Comparison of ENCODE assay signal across 8 cellular contexts in genomic region chr1:27102707-27103468, GRCh38. TPM values are rescaled to one million over a fixed set of nuclear protein-coding genes. Genes with fewer than 3 reads are reported as not detected.
DNase-seq lines count a peak whose midpoint lies in the region; ATAC-seq and TF ChIP-seq lines count a peak whose summit lies in the region.

No MANE protein-coding gene starts in this region.

- BruUV-seq in Panc1 (replicated peaks; lab: Mats Ljungman, UMichigan) = no TSS peak

- H2AFZ ChIP-seq in osteoblast (ENCODE audit: low read length) = no peak overlapping the region

- H3K36me3 ChIP-seq in CD8-positive, alpha-beta T cell (ENCODE audit: insufficient read depth, low read length) = no peaks in the 10 kb centered on the region
- H3K36me3 ChIP-seq in Panc1 (ENCODE audit: control insufficient read depth, insufficient read depth, low read length) (no peaks in the 10 kb centered on the region), osteoblast (ENCODE audit: insufficient read depth, low read length) (peaks cover 6% of the 10 kb centered on the region), tibial nerve (peaks cover 0 to 39% (median 0%) of the 10 kb centered on the region in 3 donors)

- H3K9me3 ChIP-seq in CD8-positive, alpha-beta T cell (ENCODE audit: low read length) = no peaks in the 10 kb centered on the region
- H3K9me3 ChIP-seq in Panc1 (ENCODE audit: control insufficient read depth, insufficient read depth, low read depth, low read length) (no peaks in the 10 kb centered on the region), osteoblast (ENCODE audit: low read depth, low read length) (no peaks in the 10 kb centered on the region), tibial nerve (no peaks in the 10 kb centered on the region)

- CTCF ChIA-PET in CD8-positive, alpha-beta T cell (lab: Charles Lee) = interaction anchor here (0.6 to 19.1 kb wide), 46 partner anchors 9 to 464 kb away, joined by 3 to 303 read pairs (median 5); partner anchors contain the start of gene SLC9A1
- CTCF ChIA-PET in Panc1 (lab: Charles Lee) = interaction anchor here (0.6 to 7.8 kb wide), 7 partner anchors 40 to 193 kb away, joined by 3 to 151 read pairs (median 6); no protein-coding TSS in a partner anchor

- in situ Hi-C loops in Panc1 (cut with HindIII; ENCODE audit: low pct_unique_long_range_greater_than_20kb, low sequenced_read_pairs) = no loop called here

- TF ChIP-seq POLR2A in tibial nerve (IDR thresholded peaks at IDR 0.05) = no peak

- H3K36me3 Mint-ChIP-seq in CD8-positive, alpha-beta T cell = peaks cover 44% of the 10 kb centered on the region
- peaks cover 7% of the 10 kb centered on the region for H3K36me3 Mint-ChIP-seq in activated T-helper 1 cell treated with anti-CD3 and anti-CD28 coated beads, Interleukin-12 subunit alpha, Interleukin-12 subunit beta, Interleukin-2, Interleukin-4 antibody, amounts not matched to agents 30 ng/mL and 10 ng/mL and 1 ng/mL, durations not matched to agents 14 hours and 24 hours and 36 hours (ENCODE audit: low read depth)

- WGBS in tibial nerve, 2 donors = 41 to 42% methylated on average over 14 to 15 of the region's 15 CpGs

- TF ChIP-seq CTCF in CD8-positive, alpha-beta T cell (IDR thresholded peaks at IDR 0.05) = peak; percentile 89
- peak; percentile 97 for TF ChIP-seq CTCF in Panc1 (IDR thresholded peaks at IDR 0.05)
- TF ChIP-seq CTCF in fibroblast of villous mesenchyme (IDR thresholded peaks at IDR 0.05; ENCODE audit: insufficient read depth, low read depth, low read length) = peak; percentile 96
- TF ChIP-seq CTCF in osteoblast (IDR thresholded peaks at IDR 0.05; ENCODE audit: extremely low read depth, low read depth, low read length) = peak; percentile 92
- peak; percentile 92 to 98 (median 95) for TF ChIP-seq CTCF in tibial nerve (IDR thresholded peaks at IDR 0.05)

- intact Hi-C loops in CD8-positive, alpha-beta T cell (cut with DNase I, micrococcal nuclease) = loop anchor here (1.0 to 5.0 kb wide), 4 partner anchors 95 to 294 kb away; no protein-coding TSS in a partner anchor
- intact Hi-C loops in Panc1 (cut with micrococcal nuclease; ENCODE audit: unreplicated experiment) = loop anchor here (1.0 kb wide), 1 partner anchor 181 kb away; no protein-coding TSS in a partner anchor
- intact Hi-C loops in activated T-helper 1 cell treated with anti-CD3 and anti-CD28 coated beads, Interleukin-12 subunit alpha, Interleukin-12 subunit beta, Interleukin-2, Interleukin-4 antibody, amounts not matched to agents 30 ng/mL and 10 ng/mL and 1 ng/mL, durations not matched to agents 14 hours and 24 hours and 36 hours (cut with micrococcal nuclease) = loop anchor here (1.0 to 2.0 kb wide), 3 partner anchors 52 to 181 kb away; partner anchors contain the start of gene SLC9A1

- no peak overlapping the region for H3K27ac ChIP-seq in CD8-positive, alpha-beta T cell (ENCODE audit: low read depth, low read length)
- no peak overlapping the region for H3K27ac ChIP-seq in Panc1 (ENCODE audit: low read length)
- no peak overlapping the region for H3K27ac ChIP-seq in osteoblast (ENCODE audit: low read depth, low read length)
- H3K27ac ChIP-seq in tibial nerve = no peak overlapping the region

- POLR2A ChIA-PET in CD8-positive, alpha-beta T cell (lab: Charles Lee) = interaction anchor here (1.5 kb wide), 1 partner anchor 181 kb away, joined by 4 read pairs; no protein-coding TSS in a partner anchor
- POLR2A ChIA-PET in Panc1 (lab: Charles Lee) = no interaction called here

- H3K27me3 Mint-ChIP-seq in CD8-positive, alpha-beta T cell (ENCODE audit: low read depth) = no peaks in the 10 kb centered on the region
- no peaks in the 10 kb centered on the region for H3K27me3 Mint-ChIP-seq in activated T-helper 1 cell treated with anti-CD3 and anti-CD28 coated beads, Interleukin-12 subunit alpha, Interleukin-12 subunit beta, Interleukin-2, Interleukin-4 antibody, amounts not matched to agents 30 ng/mL and 10 ng/mL and 1 ng/mL, durations not matched to agents 14 hours and 24 hours and 36 hours (ENCODE audit: insufficient read depth)

- peaks cover 8% of the 10 kb centered on the region for H3K4me1 Mint-ChIP-seq in CD8-positive, alpha-beta T cell (ENCODE audit: low read depth)
- peaks cover 17% of the 10 kb centered on the region for H3K4me1 Mint-ChIP-seq in activated T-helper 1 cell treated with anti-CD3 and anti-CD28 coated beads, Interleukin-12 subunit alpha, Interleukin-12 subunit beta, Interleukin-2, Interleukin-4 antibody, amounts not matched to agents 30 ng/mL and 10 ng/mL and 1 ng/mL, durations not matched to agents 14 hours and 24 hours and 36 hours (ENCODE audit: low read depth)

- no peak overlapping the region for H3K4me2 ChIP-seq in osteoblast (ENCODE audit: insufficient read depth, low read length)

- H3K4me3 Mint-ChIP-seq in CD8-positive, alpha-beta T cell = no peak overlapping the region
- H3K4me3 Mint-ChIP-seq in activated T-helper 1 cell treated with anti-CD3 and anti-CD28 coated beads, Interleukin-12 subunit alpha, Interleukin-12 subunit beta, Interleukin-2, Interleukin-4 antibody, amounts not matched to agents 30 ng/mL and 10 ng/mL and 1 ng/mL, durations not matched to agents 14 hours and 24 hours and 36 hours = no peak overlapping the region

- TF ChIP-seq EP300 in tibial nerve (IDR thresholded peaks at IDR 0.05) = no peak

- no peaks in the 10 kb centered on the region for H3K79me2 ChIP-seq in osteoblast (ENCODE audit: insufficient read depth, low read length)

- ATAC-seq in CD8-positive, alpha-beta T cell = peak; percentile 97
- ATAC-seq in Panc1 (peak; percentile 80), HG03045 (IDR thresholded peaks at IDR 0.05; ENCODE audit: unreplicated experiment) (no peak)

- H4K20me1 ChIP-seq in osteoblast (ENCODE audit: insufficient read depth, low read length) = no peaks in the 10 kb centered on the region

- H3K27ac Mint-ChIP-seq in CD8-positive, alpha-beta T cell = no peak overlapping the region
- H3K27ac Mint-ChIP-seq in activated T-helper 1 cell treated with anti-CD3 and anti-CD28 coated beads, Interleukin-12 subunit alpha, Interleukin-12 subunit beta, Interleukin-2, Interleukin-4 antibody, amounts not matched to agents 30 ng/mL and 10 ng/mL and 1 ng/mL, durations not matched to agents 14 hours and 24 hours and 36 hours = no peak overlapping the region

- no peaks in the 10 kb centered on the region for H3K4me1 ChIP-seq in CD8-positive, alpha-beta T cell (ENCODE audit: insufficient read depth, low read length)
- peaks cover 13% of the 10 kb centered on the region for H3K4me1 ChIP-seq in Panc1 (ENCODE audit: control insufficient read depth, insufficient read depth, low read length)
- H3K4me1 ChIP-seq in osteoblast (ENCODE audit: insufficient read depth, low read length) = peaks cover 26% of the 10 kb centered on the region
- H3K4me1 ChIP-seq in tibial nerve = peaks cover 0 to 24% (median 18%) of the 10 kb centered on the region in 4 donors

- no peaks in the 10 kb centered on the region for H3K9me3 Mint-ChIP-seq in CD8-positive, alpha-beta T cell
- no peaks in the 10 kb centered on the region for H3K9me3 Mint-ChIP-seq in activated T-helper 1 cell treated with anti-CD3 and anti-CD28 coated beads, Interleukin-12 subunit alpha, Interleukin-12 subunit beta, Interleukin-2, Interleukin-4 antibody, amounts not matched to agents 30 ng/mL and 10 ng/mL and 1 ng/mL, durations not matched to agents 14 hours and 24 hours and 36 hours

- peak; percentile 71 to 90 (median 76) for DNase-seq in CD8-positive, alpha-beta T cell
- DNase-seq in HCEC 1CT (peak; percentile 17), Panc1 (ENCODE audit: low read depth, low spot score) (no peak), fibroblast of villous mesenchyme (ENCODE audit: low read depth) (peak; percentile 49), osteoblast (ENCODE audit: insufficient read length, low spot score, missing footprints) (peak; percentile 96), tibial nerve (ENCODE audit: low spot score in 2 of 2) (peak; percentile 65 to 91)
- DNase-seq in activated T-helper 1 cell treated with anti-CD3 and anti-CD28 coated beads, Interleukin-12 subunit alpha, Interleukin-12 subunit beta, Interleukin-2, Interleukin-4 antibody, amounts not matched to agents 30 ng/mL and 10 ng/mL and 1 ng/mL, durations not matched to agents 14 hours and 24 hours and 36 hours (ENCODE audit: low spot score) = peak; percentile 69

- H3K27me3 ChIP-seq in CD8-positive, alpha-beta T cell (ENCODE audit: insufficient read depth, low read length) = no peaks in the 10 kb centered on the region
- no peaks in the 10 kb centered on the region for H3K27me3 ChIP-seq in Panc1 (ENCODE audit: control insufficient read depth, insufficient read depth, low read length)
- H3K27me3 ChIP-seq in osteoblast (ENCODE audit: insufficient read depth, low read length) = no peaks in the 10 kb centered on the region
- no peaks in the 10 kb centered on the region for H3K27me3 ChIP-seq in tibial nerve

- H3K4me3 ChIP-seq in CD8-positive, alpha-beta T cell (ENCODE audit: low read depth, low read length) = no peak overlapping the region
- H3K4me3 ChIP-seq in Panc1 (ENCODE audit: low read depth in 2 of 2, low read length in 2 of 2) (no peak overlapping the region), fibroblast of villous mesenchyme (ENCODE audit: low read depth, low read length) (no peak overlapping the region), osteoblast (ENCODE audit: insufficient read depth, low read length) (no peak overlapping the region), tibial nerve (no peak overlapping the region)

RNA-seq across cellular contexts. Expression of gene SLC9A1, which starts 52.0 kb away (rescaled TPM):
- 10 to 100 TPM; 17.9 to 18.3 TPM for total RNA-seq in CD8-positive, alpha-beta T cell
- total RNA-seq in Panc1 (2021; ENCODE audit: unreplicated experiment) (31.3 TPM), fibroblast of villous mesenchyme (6.0 and 7.4 TPM in 2 replicates), osteoblast (6.2 and 7.6 TPM in 2 replicates), tibial nerve (10 to 100 TPM in 1 of 4 donors, 1 to 10 TPM in 3; 5.9 to 21.9 (median 7.8) TPM)
- 40.2 TPM for polyA plus RNA-seq in Panc1 (2012; ENCODE audit: insufficient read length)
- total RNA-seq in activated T-helper 1 cell treated with anti-CD3 and anti-CD28 coated beads, Interleukin-12 subunit alpha, Interleukin-12 subunit beta, Interleukin-2, Interleukin-4 antibody, amounts not matched to agents 30 ng/mL and 10 ng/mL and 1 ng/mL, durations not matched to agents 14 hours and 24 hours and 36 hours = 27.9 and 28.8 TPM in 2 replicates
